ENCODE assay signal across 8 cellular contexts in genomic region chr7:74788369-74789150, GRCh38. TPM values are rescaled to one million over a fixed set of nuclear protein-coding genes. Genes with fewer than 3 reads are reported as not detected.
A peak's percentile ranks its signal among the peaks of the same experiment; 100 is the strongest.
DNase-seq lines count a peak whose midpoint lies in the region; ATAC-seq, FAIRE-seq and TF ChIP-seq lines count a peak whose summit lies in the region.
"Not testable (repeated sequence)": the region's sequence is repeated elsewhere in the genome, so short reads cannot be mapped to it uniquely, and the experiment has no call there.

No MANE protein-coding gene starts in this region.

- not testable (repeated sequence) for H3K36me3 Mint-ChIP-seq in chondrocyte (ENCODE audit: low read depth)

- H3K9ac ChIP-seq in HepG2 (ENCODE audit: insufficient read depth, low read depth, low read length): not testable (repeated sequence)

- not testable (repeated sequence) for H3K27ac Mint-ChIP-seq in chondrocyte (ENCODE audit: unreplicated experiment)

- H3K9me3 ChIP-seq in HepG2 (ENCODE audit: low read length): not testable (repeated sequence)

- peak; percentile 85 for ATAC-seq in GM21515 (IDR thresholded peaks at IDR 0.05; ENCODE audit: unreplicated experiment)
- ATAC-seq in HepG2: peak; percentile 94

- DNase-seq in CD1c-positive myeloid dendritic cell (ENCODE audit: extremely low spot score) (peak; percentile 92), HK-2 (ENCODE audit: unreplicated experiment) (peak; percentile 92), NCI-H774 (lab: John Stamatoyannopoulos, UW) (peak; percentile 78), chondrocyte (ENCODE audit: low spot score) (peak; percentile 93), HepG2 (ENCODE audit: low spot score) (peak; percentile 60)
- peak; percentile 96 for DNase-seq in activated CD4-positive, alpha-beta T cell treated with anti-CD3 and anti-CD28 coated beads, Interleukin-2, amount 50 U/mL, for 1 hour
- peak; percentile 93 to 97 for DNase-seq in stimulated activated CD4-positive, alpha-beta T cell treated with anti-CD3 and anti-CD28 coated beads, Interleukin-1b, Interleukin-23, amount 100 ng/mL, for 4 hours (ENCODE audit: low read depth in 2 of 2)

- not testable (repeated sequence) for BruUV-seq in HepG2 (replicated peaks; lab: Mats Ljungman, UMichigan)

- intact Hi-C loops in HepG2 (cut with micrococcal nuclease; ENCODE audit: unreplicated experiment): not testable (repeated sequence)

- H3K27me3 Mint-ChIP-seq in chondrocyte (ENCODE audit: low read depth): not testable (repeated sequence)

- TF ChIP-seq CTCF in chondrocyte (IDR thresholded peaks at IDR 0.05); HepG2 (CRISPR knock-in tag; IDR thresholded peaks at IDR 0.05): not testable (repeated sequence)

- not testable (repeated sequence) for H3K27me3 ChIP-seq in HepG2 (ENCODE audit: control insufficient read depth in 1 of 2, insufficient read depth in 2 of 2, low read length in 2 of 2)

- not testable (repeated sequence) for H2AFZ ChIP-seq in HepG2 (ENCODE audit: low read length)

- H3K4me1 Mint-ChIP-seq in chondrocyte (ENCODE audit: low read depth): not testable (repeated sequence)

- not testable (repeated sequence) for H3K79me2 ChIP-seq in HepG2 (ENCODE audit: insufficient read depth, low read length)

- not testable (repeated sequence) for FAIRE-seq in HepG2 (lab: Jason Lieb, UNC)

- H3K36me3 ChIP-seq in HepG2 (replicated peaks in 1 of 2; ENCODE audit: control insufficient read depth in 1 of 2, insufficient read depth in 2 of 2, low read length in 2 of 2): not testable (repeated sequence)

- WGBS in HepG2 (ENCODE audit: low lambda C conversion rate): 2% methylated on average over 13 of the region's 82 CpGs

- not testable (repeated sequence) for TF ChIP-seq EP300 in HepG2 (IDR thresholded peaks at IDR 0.05; ENCODE audit: low read depth in 2 of 2, low read length in 2 of 2); HepG2 (CRISPR knock-in tag; IDR thresholded peaks at IDR 0.05; ENCODE audit: borderline replicate concordance)

- not testable (repeated sequence) for H4K20me1 ChIP-seq in HepG2 (ENCODE audit: insufficient read depth, low read length)

- POLR2A ChIA-PET in HepG2 (lab: Yijun Ruan, JAX): not testable (repeated sequence)

- H3K4me3 ChIP-seq in HepG2 (replicated peaks in 1 of 3; ENCODE audit: insufficient read depth in 1 of 3, low read depth in 2 of 3, low read length in 3 of 3): not testable (repeated sequence)

- H3K4me2 ChIP-seq in HepG2 (ENCODE audit: low read depth, low read length): not testable (repeated sequence)

- in situ Hi-C loops in HepG2 (cut with HindIII; ENCODE audit: extremely low pct_ligation_motif_present, low pct_unique_long_range_greater_than_20kb): not testable (repeated sequence)

- CTCF ChIA-PET in HepG2 (lab: Yijun Ruan, JAX; ENCODE audit: low intra/inter-chr PET ratio, low total read pairs): not testable (repeated sequence)

- H3K27ac ChIP-seq in HepG2 (ENCODE audit: extremely low read length, insufficient read depth, low read length): not testable (repeated sequence)

- not testable (repeated sequence) for TF ChIP-seq POLR2A in HepG2 (IDR thresholded peaks at IDR 0.05; ENCODE audit: insufficient read depth in 1 of 2, low read depth in 2 of 2, low read length in 2 of 2)

- H3K4me3 Mint-ChIP-seq in chondrocyte (ENCODE audit: unreplicated experiment): peak overlapping the region; percentile 42

- not testable (repeated sequence) for TF ChIP-seq RAD21 in HepG2 (CRISPR knock-in tag; IDR thresholded peaks at IDR 0.05)

- H3K4me1 ChIP-seq in HepG2 (ENCODE audit: insufficient read depth, low read length): not testable (repeated sequence)

- H3K9me3 Mint-ChIP-seq in chondrocyte (ENCODE audit: low read depth): not testable (repeated sequence)

TF ChIP-seq in HepG2, 621 proteins besides CTCF, POLR2A, EP300 and RAD21:
- TF ChIP-seq ZNF777 (CRISPR knock-in tag; IDR thresholded peaks at IDR 0.05): peak; percentile 66

RNA-seq across cellular contexts. Expression of gene NCF1, which starts 14.7 kb away (rescaled TPM):
- not detected in 3 replicates for total RNA-seq in chondrocyte
- total RNA-seq in HepG2 (2016; rRNA removed; fragmentation: Illumina TruSeq; extraction: Trizol): not detected in 2 replicates
- total RNA-seq in HepG2 (2016; cell fraction: cytosol; rRNA removed; fragmentation: Illumina TruSeq; extraction: Trizol; ENCODE audit: low read depth): not detected in 2 replicates
- total RNA-seq in HepG2 (2016; cell fraction: insoluble cytoplasmic fraction; rRNA removed; fragmentation: Illumina TruSeq; extraction: Trizol): not detected in 2 replicates
- 0.10 TPM in 1 of 2 replicates, not detected in the other for total RNA-seq in HepG2 (2016; cell fraction: membrane; rRNA removed; fragmentation: Illumina TruSeq; extraction: Trizol)
- total RNA-seq in HepG2 (2016; cell fraction: nucleus; rRNA removed; fragmentation: Illumina TruSeq; extraction: Trizol): not detected in 2 replicates
- polyA plus RNA-seq in HepG2 (2011; rRNA removed): 0.09 and 0.13 TPM in 2 replicates
- 0.17 and 0.28 TPM in 2 replicates for polyA plus RNA-seq in HepG2 (2011; cell fraction: cytosol; rRNA removed)
- polyA plus RNA-seq in HepG2 (2011; cell fraction: nucleus; rRNA removed): 0.33 and 1.7 TPM in 2 replicates
- 0.09 TPM in 1 of 2 replicates, not detected in the other for polyA plus RNA-seq in HepG2 (2012)
- polyA plus RNA-seq in HepG2 (2016; cell fraction: cytosol; fragmentation: Illumina TruSeq; extraction: Trizol; ENCODE audit: low read depth): not detected in 2 replicates
- not detected in 2 replicates for polyA plus RNA-seq in HepG2 (2016; cell fraction: insoluble cytoplasmic fraction; fragmentation: Illumina TruSeq; extraction: Trizol; ENCODE audit: low read depth)
- not detected in 2 replicates for polyA plus RNA-seq in HepG2 (2016; cell fraction: membrane; fragmentation: Illumina TruSeq; extraction: Trizol; ENCODE audit: low read depth)
- polyA plus RNA-seq in HepG2 (2016; cell fraction: nucleus; fragmentation: Illumina TruSeq; extraction: Trizol; ENCODE audit: insufficient read depth, low read depth): not detected in 2 replicates
- polyA minus RNA-seq in HepG2 (2011; rRNA and poly(A)+ RNA removed; ENCODE audit: low replicate concordance): 0.37 TPM in 1 of 2 replicates, not detected in the other
- not detected in 2 replicates for polyA minus RNA-seq in HepG2 (2011; cell fraction: cytosol; rRNA and poly(A)+ RNA removed)
- polyA minus RNA-seq in HepG2 (2011; cell fraction: nucleus; rRNA and poly(A)+ RNA removed): not detected in 2 replicates
